ENCODE assay signal across 19 cellular contexts in genomic region chr10:116071453-116072148, GRCh38.
"Had no signal": no experiment of that assay in that cellular context is flagged by ENCODE, and none has a peak within 500 bp of the region (broad histone marks: within the 10 kb centered on the region; RNA-seq: fewer than 3 reads in every experiment).

No MANE protein-coding gene starts in this region.

- H3K27me3 Mint-ChIP-seq: naive B cell, type B pancreatic cell had no signal

- H3K9me3 ChIP-seq: heart left ventricle, neutrophil, right atrium auricular region, suprapubic skin, thyroid gland, uterus had no signal

- H3K4me3 Mint-ChIP-seq: naive B cell, type B pancreatic cell had no signal

- H3K4me1 ChIP-seq: heart left ventricle, right atrium auricular region, thyroid gland, uterus had no signal

- H3K4me1 Mint-ChIP-seq: naive B cell had no signal

- H3K27ac Mint-ChIP-seq: type B pancreatic cell had no signal

- DNase-seq: cortex of kidney; dorsolateral prefrontal cortex; effector CD8-positive, alpha-beta T cell; foreskin melanocyte; heart left ventricle; hippocampal formation; left colon; mammary epithelial cell; naive B cell; posterior cingulate gyrus; stimulated activated CD4-positive, alpha-beta T cell treated with anti-CD3 and anti-CD28 coated beads, Interleukin-2, amount 100 ng/mL, for 48 hours; stimulated activated naive CD4-positive, alpha-beta T cell treated with Interleukin-2 at 50 U/mL for 16 hours; thyroid gland; uterus had no signal

- H3K27me3 ChIP-seq: heart left ventricle, neutrophil, right atrium auricular region, suprapubic skin, thyroid gland, uterus had no signal

- H3K27ac ChIP-seq: dorsolateral prefrontal cortex, neutrophil, right atrium auricular region, suprapubic skin, thyroid gland had no signal

- H3K4me3 ChIP-seq: dorsolateral prefrontal cortex, heart left ventricle, right atrium auricular region, smooth muscle cell, suprapubic skin, thyroid gland, uterus had no signal

- H3K36me3 Mint-ChIP-seq: naive B cell, type B pancreatic cell had no signal

- H3K9me3 Mint-ChIP-seq: type B pancreatic cell had no signal

- H3K36me3 ChIP-seq: heart left ventricle, neutrophil, right atrium auricular region, suprapubic skin, thyroid gland, uterus had no signal
